26 cellular contexts compared by ENCODE assay signal in the genomic region with DNA sequence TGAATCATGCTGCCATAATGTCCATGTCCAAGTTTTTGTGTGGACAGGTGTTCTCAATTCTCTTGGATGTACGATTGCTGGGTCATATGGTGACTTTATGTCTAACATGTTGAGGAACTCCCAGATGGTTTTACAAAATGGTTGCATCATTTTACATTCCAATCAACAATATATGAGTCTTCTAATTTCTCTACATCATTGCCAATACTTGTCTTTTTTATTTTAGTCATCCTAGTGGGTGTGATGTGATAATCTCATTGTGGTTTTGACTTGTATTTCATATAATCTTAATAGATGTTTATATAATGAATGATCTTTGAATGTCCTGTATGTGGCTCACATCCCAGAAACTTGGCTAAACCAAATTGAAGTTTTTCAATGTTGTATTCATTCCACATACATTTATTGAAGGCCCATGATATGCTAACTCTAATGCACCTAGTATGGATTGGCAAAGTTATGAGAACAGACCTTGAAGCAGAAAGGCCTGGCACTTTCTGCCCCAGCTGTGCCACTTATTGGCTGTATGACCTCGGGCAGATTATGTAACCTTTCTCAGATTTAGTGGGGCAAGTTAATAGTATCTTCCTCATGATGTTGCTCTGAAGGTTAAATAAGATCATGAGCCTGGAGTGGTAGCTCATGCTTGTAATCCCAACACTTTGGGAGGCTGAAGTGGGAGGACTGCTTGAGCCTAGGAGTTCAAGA.
DNase-seq lines count a peak whose midpoint lies in the region; ATAC-seq, FAIRE-seq and TF ChIP-seq lines count a peak whose summit lies in the region.
"Had no signal": no experiment of that assay in that cellular context is flagged by ENCODE, and none has a peak within 500 bp of the region (broad histone marks: within the 10 kb centered on the region; RNA-seq: fewer than 3 reads in every experiment).

No MANE protein-coding gene starts in this region.

- DNase-seq in AG04449 (ENCODE audit: low read depth, low spot score) (peak; percentile 14), HCEC 1CT (peak; percentile 90), astrocyte of the spinal cord (ENCODE audit: low read depth, low spot score) (peak; percentile 37), fibroblast of pulmonary artery (ENCODE audit: low read depth) (peak; percentile 9), nucleus accumbens (lab: John Stamatoyannopoulos, UW) (no peak), kidney (no peak), epidermal melanocyte (ENCODE audit: insufficient read length, low spot score) (no peak)
- DNase-seq: activated CD4-positive, CD25-positive, alpha-beta regulatory T cell treated with anti-CD3 and anti-CD28 coated beads, Interleukin-2, amount 50 U/mL, for 72 hours; activated CD8-positive, alpha-beta T cell treated with anti-CD3 and anti-CD28 coated beads, Interleukin-2, amount 10 ng/mL, durations not matched to agents 7 days and 5 days; activated naive CD4-positive, alpha-beta T cell treated with Interleukin-2 at 50 U/mL for 16 hours; activated T-cell treated with anti-CD3 and anti-CD28 coated beads, Interleukin-2, amount 50 U/mL, for 24 hours; amygdala; cerebellar nuclear complex; DMS 273 treated with DMSO at 0.1 percent for 48 hours; H9; hypothalamus; islet precursor cell; NCI-H2107; NCI-H524 treated with DMSO at 0.1 percent for 48 hours; retina; T1000; upper lobe of right lung had no signal

- no peaks in the 10 kb centered on the region for H3K36me3 ChIP-seq in kidney (ENCODE audit: control insufficient read depth in 1 of 2, insufficient read depth in 2 of 2, low read length in 2 of 2)
- H3K36me3 ChIP-seq: upper lobe of right lung had no signal

- H3K27ac ChIP-seq in kidney (ENCODE audit: low read depth in 2 of 2, low read length in 2 of 2): no peak overlapping the region
- H3K27ac ChIP-seq: upper lobe of right lung had no signal

- CTCF ChIA-PET in AG04449 (lab: Yijun Ruan, JAX): no interaction called here

- FAIRE-seq in kidney (lab: Jason Lieb, UNC): no peak
- FAIRE-seq: A204.1, GM12892 had no signal

- no peaks in the 10 kb centered on the region for H3K9me3 ChIP-seq in kidney (ENCODE audit: control insufficient read depth in 1 of 2, low read length in 2 of 2)
- H3K9me3 ChIP-seq: upper lobe of right lung had no signal

- H3K4me3 ChIP-seq in AG04449 (ENCODE audit: low read depth, low read length): no peak overlapping the region
- H3K4me3 ChIP-seq in astrocyte of the spinal cord (ENCODE audit: low read depth, low read length): no peak overlapping the region
- H3K4me3 ChIP-seq in fibroblast of pulmonary artery (replicated peaks; ENCODE audit: low read depth, low read length): no peak overlapping the region
- no peak overlapping the region for H3K4me3 ChIP-seq in kidney (ENCODE audit: low read length in 2 of 2)
- H3K4me3 ChIP-seq: lung, upper lobe of right lung had no signal

- no peak for ATAC-seq in GM18907 (IDR thresholded peaks at IDR 0.05; ENCODE audit: unreplicated experiment)
- ATAC-seq: activated CD8-positive, alpha-beta T cell treated with anti-CD3 and anti-CD28 coated beads, Interleukin-2, amount 10 ng/mL, durations not matched to agents 7 days and 5 days; upper lobe of right lung had no signal

- H3K4me1 ChIP-seq in kidney (ENCODE audit: control insufficient read depth in 1 of 2, insufficient read depth in 1 of 2, low read depth in 1 of 2, low read length in 2 of 2): no peaks in the 10 kb centered on the region
- H3K4me1 ChIP-seq: upper lobe of right lung had no signal

- POLR2A ChIA-PET in AG04449 (lab: Yijun Ruan, JAX): no interaction called here

- in situ Hi-C loops in astrocyte of the spinal cord (cut with HindIII; ENCODE audit: low sequenced_read_pairs): no loop called here

- H3K9ac ChIP-seq in kidney (ENCODE audit: low read length in 2 of 2): no peak overlapping the region

- intact Hi-C loops in kidney (cut with DNase I): no loop called here

- no peak for TF ChIP-seq CTCF in AG04449 (IDR thresholded peaks at IDR 0.05; ENCODE audit: insufficient read depth, low read length, missing control alignments)
- TF ChIP-seq CTCF in astrocyte of the spinal cord (IDR thresholded peaks at IDR 0.05; ENCODE audit: low read depth, low read length): no peak
- TF ChIP-seq CTCF in fibroblast of pulmonary artery (IDR thresholded peaks at IDR 0.05; ENCODE audit: low read length, missing control alignments): no peak
- no peak for TF ChIP-seq CTCF in kidney (IDR thresholded peaks at IDR 0.05; ENCODE audit: borderline replicate concordance, extremely low read depth, insufficient read depth)

Comparison
In these comparisons a context has a peak if more than half of its experiments do, and no peak if none do; other contexts are left out.
1. DNase-seq: peak in AG04449 (single experiment), HCEC 1CT (single experiment), astrocyte of the spinal cord (single experiment) and fibroblast of pulmonary artery (single experiment); none in nucleus accumbens (0 of 56), kidney (single experiment) and epidermal melanocyte (single experiment).